26 cellular contexts compared by ENCODE assay signal in genomic region chr7:147311332-147311731, GRCh38.
DNase-seq lines count a peak whose midpoint lies in the region; ATAC-seq and TF ChIP-seq lines count a peak whose summit lies in the region.
"Had no signal": no experiment of that assay in that cellular context is flagged by ENCODE, and none has a peak within 500 bp of the region (broad histone marks: within the 10 kb centered on the region; RNA-seq: fewer than 3 reads in every experiment).

No MANE protein-coding gene starts in this region.

- no peak for TF ChIP-seq CTCF in osteocyte (IDR thresholded peaks at IDR 0.05)

- no peaks in the 10 kb centered on the region for H3K36me3 ChIP-seq in effector memory CD4-positive, alpha-beta T cell (ENCODE audit: control insufficient read depth, insufficient read depth, low read length)
- H3K36me3 ChIP-seq: MG63, SJCRH30 had no signal

- peaks cover 6 to 10% of the 10 kb centered on the region in 2 donors for H3K4me1 Mint-ChIP-seq in immature natural killer cell
- H3K4me1 Mint-ChIP-seq in osteocyte (ENCODE audit: unreplicated experiment): peaks cover 9% of the 10 kb centered on the region
- H3K4me1 Mint-ChIP-seq: CD8-positive, alpha-beta memory T cell had no signal

- H3K27ac ChIP-seq in effector memory CD4-positive, alpha-beta T cell (ENCODE audit: insufficient read depth, low read length, poor library complexity, severe bottlenecking): no peak overlapping the region
- H3K27ac ChIP-seq: C4-2B, SJCRH30 had no signal

- no peaks in the 10 kb centered on the region for H3K27me3 ChIP-seq in effector memory CD4-positive, alpha-beta T cell (replicated peaks; ENCODE audit: control insufficient read depth, insufficient read depth, low read length, poor library complexity, severe bottlenecking)
- H3K27me3 ChIP-seq: MG63, SJCRH30 had no signal

- H3K4me3 Mint-ChIP-seq in immature natural killer cell (no peak overlapping the region), osteocyte (ENCODE audit: unreplicated experiment) (no peak overlapping the region)
- H3K4me3 Mint-ChIP-seq: CD8-positive, alpha-beta memory T cell had no signal

- peaks cover 7 to 43% (median 18%) of the 10 kb centered on the region in 6 donors for H3K9me3 Mint-ChIP-seq in immature natural killer cell
- H3K9me3 Mint-ChIP-seq in osteocyte (ENCODE audit: unreplicated experiment): peaks cover 13% of the 10 kb centered on the region

- no peaks in the 10 kb centered on the region for H3K9me3 ChIP-seq in effector memory CD4-positive, alpha-beta T cell (ENCODE audit: control insufficient read depth, low read length)
- H3K9me3 ChIP-seq: MG63, SJCRH30 had no signal

- no peaks in the 10 kb centered on the region for H3K4me1 ChIP-seq in effector memory CD4-positive, alpha-beta T cell (ENCODE audit: control insufficient read depth, insufficient read depth, low read length, poor library complexity, severe bottlenecking)
- H3K4me1 ChIP-seq: SJCRH30 had no signal

- ATAC-seq in HG03097 (IDR thresholded peaks at IDR 0.05; ENCODE audit: low FRiP score, unreplicated experiment) (peak; percentile 74), GM18511 (IDR thresholded peaks at IDR 0.05; ENCODE audit: unreplicated experiment) (no peak)
- ATAC-seq: HepG2, K562, Panc1 had no signal

- DNase-seq in SKM-1 (lab: John Stamatoyannopoulos, UW; ENCODE audit: unreplicated experiment) (peak; percentile 11), immature natural killer cell (peak in 2 of 3 donors; percentile 5 to 9), osteocyte (ENCODE audit: extremely low spot score, unreplicated experiment) (no peak), NCI-H187 treated with DMSO at 0.1 percent for 48 hours (lab: John Stamatoyannopoulos, UW) (no peak), dedifferentiated amniotic fluid mesenchymal stem cell (ENCODE audit: extremely low spot score) (no peak)
- DNase-seq in effector memory CD4-positive, alpha-beta T cell: no peak
- DNase-seq: ACHN; AML-193; Calu3; CD8-positive, alpha-beta memory T cell; DMS153; GDM1; H7; MG63; NCI-H1092; NCI-H1436; NCI-H1930; NCI-H774; NK-92 treated with Interleukin-12 subunit alpha and Interleukin-12 subunit beta, amount 100 ng/mL, for 24 hours; SJCRH30 had no signal

- H3K4me3 ChIP-seq in effector memory CD4-positive, alpha-beta T cell (ENCODE audit: insufficient read depth, low read depth, low read length, poor library complexity, severe bottlenecking): no peak overlapping the region
- H3K4me3 ChIP-seq: K562, MG63, SJCRH30 had no signal

- H3K27ac Mint-ChIP-seq in immature natural killer cell: peak overlapping the region in 4 of 6 donors; percentile 8 to 75 (median 34)
- H3K27ac Mint-ChIP-seq in osteocyte (ENCODE audit: unreplicated experiment): peak overlapping the region; percentile 55
- H3K27ac Mint-ChIP-seq: CD8-positive, alpha-beta memory T cell had no signal

- peaks cover 0 to 1% (median 0%) of the 10 kb centered on the region in 3 donors for H3K27me3 Mint-ChIP-seq in immature natural killer cell (ENCODE audit: low read depth in 3 of 3)
- no peaks in the 10 kb centered on the region for H3K27me3 Mint-ChIP-seq in osteocyte (ENCODE audit: unreplicated experiment)
- H3K27me3 Mint-ChIP-seq: CD8-positive, alpha-beta memory T cell had no signal

- no peaks in the 10 kb centered on the region for H3K36me3 Mint-ChIP-seq in immature natural killer cell
- no peaks in the 10 kb centered on the region for H3K36me3 Mint-ChIP-seq in osteocyte (ENCODE audit: unreplicated experiment)
- H3K36me3 Mint-ChIP-seq: CD8-positive, alpha-beta memory T cell had no signal

Comparison
In these comparisons a context has a peak if more than half of its experiments do, and no peak if none do; other contexts are left out.
1. DNase-seq: peak in SKM-1 (single experiment) and immature natural killer cell (2 of 3); none in osteocyte (single experiment), effector memory CD4-positive, alpha-beta T cell (0 of 3), NCI-H187 treated with DMSO at 0.1 percent for 48 hours (single experiment) and dedifferentiated amniotic fluid mesenchymal stem cell (single experiment).